Comparison of ENCODE assay signal across 33 cellular contexts in genomic region chr1:201473296-201473695, GRCh38. TPM values are rescaled to one million over a fixed set of nuclear protein-coding genes. Genes with fewer than 3 reads are reported as not detected.
"Had no signal": no experiment of that assay in that cellular context is flagged by ENCODE, and none has a peak within 500 bp of the region (broad histone marks: within the 10 kb centered on the region; RNA-seq: fewer than 3 reads in every experiment).

No MANE protein-coding gene starts in this region.

- ATAC-seq: naive thymus-derived CD4-positive, alpha-beta T cell; natural killer cell; pancreas; right lobe of liver; stimulated activated effector memory CD8-positive, alpha-beta T cell treated with anti-CD3 and anti-CD28 coated beads, Interleukin-12 subunit alpha, Interleukin-12 subunit beta, amount 100 ng/mL, for 72 hours; stimulated activated naive B cell treated with anti-CD40 and anti-IgM and Interleukin-4, amounts not matched to agents 10 μg/mL and 1 μg/mL and 100 μg/mL, for 72 hours; upper lobe of right lung had no signal

- H3K27ac ChIP-seq: neutrophil, pancreas, prostate gland, right atrium auricular region, right lobe of liver, sigmoid colon, stomach, thoracic aorta, thyroid gland, upper lobe of right lung had no signal

- H3K4me3 Mint-ChIP-seq: naive thymus-derived CD4-positive, alpha-beta T cell; natural killer cell; nephron progenitor cell; stimulated activated effector memory CD8-positive, alpha-beta T cell treated with anti-CD3 and anti-CD28 coated beads, Interleukin-12 subunit alpha, Interleukin-12 subunit beta, amount 100 ng/mL, for 72 hours; stimulated activated naive B cell treated with anti-CD40 and anti-IgM and Interleukin-4, amounts not matched to agents 10 μg/mL and 1 μg/mL and 100 μg/mL, for 72 hours; stimulated activated naive CD8-positive, alpha-beta T cell treated with anti-CD3 and anti-CD28 coated beads, Interleukin-15, Interleukin-2, amounts not matched to agents 100 ng/mL and 50 ng/mL, for 24 hours had no signal

- DNase-seq: naive thymus-derived CD4-positive, alpha-beta T cell; natural killer cell; nephron progenitor cell; nucleus accumbens; pancreas; retina; right lobe of liver; sigmoid colon; small intestine; stimulated activated CD4-positive, alpha-beta T cell treated with anti-CD3 and anti-CD28 coated beads, Interleukin-15, amount 100 ng/mL, for 24 hours; stimulated activated CD4-positive, alpha-beta T cell treated with anti-CD3 and anti-CD28 coated beads, Interleukin-2, amount 100 ng/mL, for 24 hours; stimulated activated CD4-positive, alpha-beta T cell treated with anti-CD3 and anti-CD28 coated beads, Interleukin-2, amount 100 ng/mL, for 48 hours; stimulated activated CD4-positive, alpha-beta T cell treated with anti-CD3 and anti-CD28 coated beads, Interleukin-4, amount 100 ng/mL, for 24 hours; stimulated activated naive B cell treated with anti-CD40 and anti-IgM and Interleukin-4, amounts not matched to agents 10 μg/mL and 1 μg/mL and 100 μg/mL, for 72 hours; stimulated activated naive CD4-positive, alpha-beta T cell treated with Interleukin-2 at 50 U/mL for 16 hours; stomach; thyroid gland; trophoblast cell; upper lobe of right lung; uterus had no signal

- H3K4me3 ChIP-seq: pancreas, prostate gland, right atrium auricular region, right lobe of liver, sigmoid colon, stomach, thoracic aorta, thyroid gland, tibial nerve, upper lobe of right lung, uterus had no signal

- H3K27ac Mint-ChIP-seq: naive thymus-derived CD4-positive, alpha-beta T cell; natural killer cell; nephron progenitor cell; stimulated activated effector memory CD8-positive, alpha-beta T cell treated with anti-CD3 and anti-CD28 coated beads, Interleukin-12 subunit alpha, Interleukin-12 subunit beta, amount 100 ng/mL, for 72 hours; stimulated activated naive B cell treated with anti-CD40 and anti-IgM and Interleukin-4, amounts not matched to agents 10 μg/mL and 1 μg/mL and 100 μg/mL, for 72 hours; stimulated activated naive CD8-positive, alpha-beta T cell treated with anti-CD3 and anti-CD28 coated beads, Interleukin-15, Interleukin-2, amounts not matched to agents 100 ng/mL and 50 ng/mL, for 24 hours had no signal

- H3K36me3 Mint-ChIP-seq: natural killer cell; stimulated activated naive B cell treated with anti-CD40 and anti-IgM and Interleukin-4, amounts not matched to agents 10 μg/mL and 1 μg/mL and 100 μg/mL, for 72 hours had no signal

- H3K9me3 Mint-ChIP-seq: natural killer cell; nephron progenitor cell; neural crest cell; stimulated activated effector memory CD8-positive, alpha-beta T cell treated with anti-CD3 and anti-CD28 coated beads, Interleukin-12 subunit alpha, Interleukin-12 subunit beta, amount 100 ng/mL, for 72 hours; stimulated activated naive B cell treated with anti-CD40 and anti-IgM and Interleukin-4, amounts not matched to agents 10 μg/mL and 1 μg/mL and 100 μg/mL, for 72 hours; stimulated activated naive CD8-positive, alpha-beta T cell treated with anti-CD3 and anti-CD28 coated beads, Interleukin-15, Interleukin-2, amounts not matched to agents 100 ng/mL and 50 ng/mL, for 24 hours had no signal

- H3K9me3 ChIP-seq: neutrophil, pancreas, prostate gland, right atrium auricular region, right lobe of liver, sigmoid colon, stomach, thoracic aorta, thyroid gland, tibial nerve, upper lobe of right lung, uterus had no signal

- H3K4me1 ChIP-seq: pancreas, prostate gland had no signal

- H3K36me3 ChIP-seq: neutrophil, pancreas, prostate gland, right atrium auricular region, right lobe of liver, sigmoid colon, stomach, thoracic aorta, thyroid gland, tibial nerve, upper lobe of right lung, uterus had no signal

- FAIRE-seq: pancreas, small intestine had no signal

- H3K27me3 ChIP-seq: pancreas, right atrium auricular region, right lobe of liver, sigmoid colon, thyroid gland, tibial nerve, upper lobe of right lung, uterus had no signal

RNA-seq across cellular contexts. Expression of gene TNNI1, which starts 51.8 kb away (rescaled TPM):
- total RNA-seq: naive thymus-derived CD4-positive, alpha-beta T cell; pancreas; posterior vena cava; pulmonary artery endothelial cell; sigmoid colon; stomach; subcutaneous adipose tissue; temporal lobe; thyroid gland had no signal
- polyA plus RNA-seq: naive thymus-derived CD4-positive, alpha-beta T cell; urinary bladder had no signal
